25 cellular contexts compared by ENCODE assay signal in genomic region chr7:23336799-23337283, GRCh38.
"Had no signal": no experiment of that assay in that cellular context is flagged by ENCODE, and none has a peak within 500 bp of the region (broad histone marks: within the 10 kb centered on the region; RNA-seq: fewer than 3 reads in every experiment).

No MANE protein-coding gene starts in this region.

- H3K9me3 ChIP-seq: left lung, lower lobe of right lung, ovary, right atrium auricular region, right lobe of liver, transverse colon, upper lobe of left lung, vagina had no signal

- H3K4me2 ChIP-seq: smooth muscle cell had no signal

- H3K27me3 ChIP-seq: left lung, ovary, right atrium auricular region, right lobe of liver, upper lobe of left lung, vagina had no signal

- DNase-seq: hypothalamus; immature natural killer cell; kidney; left colon; left lung; lower lobe of right lung; mammary epithelial cell; mesendoderm; naive B cell; natural killer cell; ovary; right lobe of liver; stimulated activated CD4-positive, alpha-beta T cell treated with anti-CD3 and anti-CD28 coated beads, Interleukin-1b, Interleukin-23, amount 100 ng/mL, for 48 hours; stimulated activated CD4-positive, alpha-beta T cell treated with anti-CD3 and anti-CD28 coated beads, Interleukin-2, amount 100 ng/mL, for 48 hours; stimulated activated CD4-positive, alpha-beta T cell treated with anti-CD3 and anti-CD28 coated beads, Interleukin-4, amount 100 ng/mL, for 4 hours; stimulated activated CD8-positive, alpha-beta memory T cell treated with anti-CD3 and anti-CD28 coated beads, Interleukin-4, amount 100 ng/mL, for 48 hours; stimulated activated naive CD4-positive, alpha-beta T cell treated with Interleukin-2 at 50 U/mL for 16 hours; stimulated activated naive CD8-positive, alpha-beta T cell treated with anti-CD3 and anti-CD28 coated beads, Interleukin-15, amount 100 ng/mL, for 72 hours; substantia nigra; transverse colon; upper lobe of left lung had no signal

- ATAC-seq: left colon; left lung; lower lobe of right lung; natural killer cell; stimulated activated memory B cell treated with anti-CD40 and anti-IgM and Interleukin-4, amounts not matched to agents 10 μg/mL and 1 μg/mL and 100 μg/mL, for 72 hours; stimulated activated naive CD8-positive, alpha-beta T cell treated with anti-CD3 and anti-CD28 coated beads, Interleukin-15, amount 100 ng/mL, for 72 hours had no signal

- H3K27ac ChIP-seq: left lung, lower lobe of right lung, ovary, right atrium auricular region, right lobe of liver, transverse colon, upper lobe of left lung, vagina had no signal

- H3K36me3 ChIP-seq: left lung, lower lobe of right lung, ovary, right atrium auricular region, right lobe of liver, transverse colon, upper lobe of left lung, vagina had no signal

- H3K4me3 ChIP-seq: left lung, lower lobe of right lung, ovary, right atrium auricular region, right lobe of liver, smooth muscle cell, transverse colon, upper lobe of left lung, vagina had no signal
